23 cellular contexts compared by ENCODE assay signal in the genomic region with DNA sequence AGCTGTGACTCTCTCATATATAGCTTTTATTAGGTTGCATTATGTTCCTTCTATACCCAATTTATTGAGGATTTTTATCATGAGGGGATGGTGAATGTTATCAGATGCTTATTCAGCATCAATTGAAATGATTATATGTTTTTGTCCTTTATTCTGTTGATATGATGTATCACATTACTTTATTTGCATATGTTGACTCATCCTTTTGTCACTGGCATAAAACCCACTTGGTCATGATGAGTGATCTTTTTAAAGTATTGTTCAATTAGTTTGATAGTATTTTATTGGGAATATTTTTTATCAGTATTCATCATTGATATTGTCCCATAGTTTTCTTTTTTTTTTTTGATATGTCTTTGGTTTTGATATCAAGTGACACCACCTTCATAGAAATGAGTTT.
DNase-seq lines count a peak whose midpoint lies in the region; ATAC-seq, FAIRE-seq and TF ChIP-seq lines count a peak whose summit lies in the region.
"Had no signal": no experiment of that assay in that cellular context is flagged by ENCODE, and none has a peak within 500 bp of the region (broad histone marks: within the 10 kb centered on the region; RNA-seq: fewer than 3 reads in every experiment).

No MANE protein-coding gene starts in this region.

- no peaks in the 10 kb centered on the region for H3K27me3 ChIP-seq in bronchial epithelial cell (ENCODE audit: control insufficient read depth, insufficient read depth, low read length)
- H3K27me3 ChIP-seq: BLaER1 had no signal

- H3K27me3 Mint-ChIP-seq in activated CD4-positive, alpha-beta T cell treated with anti-CD3 and anti-CD28 coated beads for 36 hours, result no peaks in the 10 kb centered on the region
- H3K27me3 Mint-ChIP-seq in progenitor cell of endocrine pancreas, result no peaks in the 10 kb centered on the region
- H3K27me3 Mint-ChIP-seq: B cell; CD4-positive, CD25-positive, alpha-beta regulatory T cell had no signal

- H3K9me3 Mint-ChIP-seq in activated CD4-positive, alpha-beta T cell treated with anti-CD3 and anti-CD28 coated beads for 36 hours (ENCODE audit: low read depth), result peaks cover 17% of the 10 kb centered on the region
- peaks cover 17% of the 10 kb centered on the region for H3K9me3 Mint-ChIP-seq in progenitor cell of endocrine pancreas (ENCODE audit: low read depth)

- H3K9me3 ChIP-seq in kidney (ENCODE audit: control insufficient read depth in 1 of 2, low read length in 2 of 2), result no peaks in the 10 kb centered on the region
- H3K9me3 ChIP-seq: BLaER1, Caco-2 had no signal

- CTCF ChIA-PET in activated CD4-positive, alpha-beta T cell treated with anti-CD3 and anti-CD28 coated beads for 36 hours (lab: Charles Lee), result no interaction called here

- H3K27ac ChIP-seq in kidney (ENCODE audit: low read depth in 2 of 2, low read length in 2 of 2), result no peak overlapping the region
- H3K27ac ChIP-seq: 22Rv1, BLaER1, C4-2B, GM23248 had no signal

- POLR2A ChIA-PET in activated CD4-positive, alpha-beta T cell treated with anti-CD3 and anti-CD28 coated beads for 36 hours (lab: Charles Lee), result no interaction called here

- H3K4me1 ChIP-seq in kidney (ENCODE audit: control insufficient read depth in 1 of 2, insufficient read depth in 1 of 2, low read depth in 1 of 2, low read length in 2 of 2), result no peaks in the 10 kb centered on the region
- H3K4me1 ChIP-seq: BLaER1, Caco-2 had no signal

- no peaks in the 10 kb centered on the region for H3K4me1 Mint-ChIP-seq in activated CD4-positive, alpha-beta T cell treated with anti-CD3 and anti-CD28 coated beads for 36 hours
- no peaks in the 10 kb centered on the region for H3K4me1 Mint-ChIP-seq in progenitor cell of endocrine pancreas (ENCODE audit: low read depth)
- H3K4me1 Mint-ChIP-seq: B cell; CD4-positive, CD25-positive, alpha-beta regulatory T cell had no signal

- H3K9ac ChIP-seq in kidney (ENCODE audit: low read length in 2 of 2), result no peak overlapping the region
- H3K9ac ChIP-seq: BLaER1, GM23248 had no signal

- peak; percentile 41 for DNase-seq in DMS53 (lab: John Stamatoyannopoulos, UW)
- DNase-seq in HCEC 1CT, result peak; percentile 24
- peak; percentile 51 for DNase-seq in bronchial epithelial cell (ENCODE audit: low read depth)
- DNase-seq in kidney, result no peak
- DNase-seq in HuH-7 (ENCODE audit: low spot score), result no peak
- DNase-seq in activated CD4-positive, alpha-beta T cell treated with anti-CD3 and anti-CD28 coated beads for 36 hours, result no peak
- DNase-seq in progenitor cell of endocrine pancreas (ENCODE audit: low spot score, unreplicated experiment), result no peak
- DNase-seq: Caco-2; CD4-positive, CD25-positive, alpha-beta regulatory T cell; CD8-positive, alpha-beta T cell; DMS153; DMS79 treated with DMSO at 0.1 percent for 48 hours; GM23248; H7 had no signal

- ATAC-seq in activated CD4-positive, alpha-beta T cell treated with anti-CD3 and anti-CD28 coated beads for 36 hours, result no peak
- ATAC-seq: CD8-positive, alpha-beta T cell; GM12878; HCT116 had no signal

- FAIRE-seq in bronchial epithelial cell (lab: Jason Lieb, UNC) (no peak), kidney (lab: Jason Lieb, UNC) (peak; percentile 6)
- FAIRE-seq: G401.6, GM12878, GM19239, H1 had no signal

- H3K36me3 ChIP-seq in bronchial epithelial cell (ENCODE audit: control insufficient read depth, insufficient read depth, low read length) (no peaks in the 10 kb centered on the region), kidney (ENCODE audit: control insufficient read depth in 1 of 2, insufficient read depth in 2 of 2, low read length in 2 of 2) (no peaks in the 10 kb centered on the region)
- H3K36me3 ChIP-seq: BLaER1 had no signal

- TF ChIP-seq CTCF in bronchial epithelial cell (IDR thresholded peaks at IDR 0.05; ENCODE audit: insufficient read depth, low read length, severe bottlenecking) (no peak), kidney (IDR thresholded peaks at IDR 0.05; ENCODE audit: borderline replicate concordance, extremely low read depth, insufficient read depth) (no peak), progenitor cell of endocrine pancreas (IDR thresholded peaks at IDR 0.05; ENCODE audit: unreplicated experiment) (no peak)

- H3K4me3 ChIP-seq in bronchial epithelial cell (ENCODE audit: low read depth, low read length), result no peak overlapping the region
- H3K4me3 ChIP-seq in kidney (ENCODE audit: low read length in 2 of 2), result no peak overlapping the region
- H3K4me3 ChIP-seq: BLaER1, GM12878, GM23248 had no signal

- H3K4me3 Mint-ChIP-seq in activated CD4-positive, alpha-beta T cell treated with anti-CD3 and anti-CD28 coated beads for 36 hours, result no peak overlapping the region
- no peak overlapping the region for H3K4me3 Mint-ChIP-seq in progenitor cell of endocrine pancreas (ENCODE audit: low read depth)
- H3K4me3 Mint-ChIP-seq: B cell; CD4-positive, CD25-positive, alpha-beta regulatory T cell; CD8-positive, alpha-beta T cell had no signal

- no peak overlapping the region for H3K27ac Mint-ChIP-seq in activated CD4-positive, alpha-beta T cell treated with anti-CD3 and anti-CD28 coated beads for 36 hours
- no peak overlapping the region for H3K27ac Mint-ChIP-seq in progenitor cell of endocrine pancreas
- H3K27ac Mint-ChIP-seq: B cell; CD4-positive, CD25-positive, alpha-beta regulatory T cell; CD8-positive, alpha-beta T cell had no signal

- intact Hi-C loops in kidney (cut with DNase I), result no loop called here
- intact Hi-C loops in activated CD4-positive, alpha-beta T cell treated with anti-CD3 and anti-CD28 coated beads for 36 hours (cut with DNase I, micrococcal nuclease), result no loop called here

- H3K36me3 Mint-ChIP-seq in activated CD4-positive, alpha-beta T cell treated with anti-CD3 and anti-CD28 coated beads for 36 hours (ENCODE audit: low read depth), result no peaks in the 10 kb centered on the region
- no peaks in the 10 kb centered on the region for H3K36me3 Mint-ChIP-seq in progenitor cell of endocrine pancreas (ENCODE audit: insufficient read depth)
- H3K36me3 Mint-ChIP-seq: CD4-positive, CD25-positive, alpha-beta regulatory T cell; CD8-positive, alpha-beta T cell had no signal

Comparison
In these comparisons a context has a peak if more than half of its experiments do, and no peak if none do; other contexts are left out.
1. DNase-seq: peak in DMS53 (single experiment), HCEC 1CT (single experiment) and bronchial epithelial cell (single experiment); none in kidney (single experiment), HuH-7 (single experiment), activated CD4-positive, alpha-beta T cell treated with anti-CD3 and anti-CD28 coated beads for 36 hours (single experiment) and progenitor cell of endocrine pancreas (single experiment).